19 cellular contexts compared by ENCODE assay signal in genomic region chr5:132591140-132591539, GRCh38. TPM values are rescaled to one million over a fixed set of nuclear protein-coding genes. Genes with fewer than 3 reads are reported as not detected.
DNase-seq lines count a peak whose midpoint lies in the region; ATAC-seq and TF ChIP-seq lines count a peak whose summit lies in the region.
"Had no signal": no experiment of that assay in that cellular context is flagged by ENCODE, and none has a peak within 500 bp of the region (broad histone marks: within the 10 kb centered on the region; RNA-seq: fewer than 3 reads in every experiment).

No MANE protein-coding gene starts in this region.

- no peak overlapping the region for H2BK120ac ChIP-seq in H9 (ENCODE audit: low read depth, low read length, poor library complexity, severe bottlenecking)

- no peaks in the 10 kb centered on the region for H3K4me1 Mint-ChIP-seq in H9

- no peak overlapping the region for H2BK5ac ChIP-seq in H9 (ENCODE audit: insufficient read length, low read length)

- H3K9ac ChIP-seq in H9 (ENCODE audit: extremely low read depth, insufficient read length, low read length) = no peak overlapping the region
- H3K9ac ChIP-seq: BLaER1 had no signal

- H3K36me3 Mint-ChIP-seq in H9 (ENCODE audit: insufficient read depth in 1 of 3, low read depth in 3 of 3) = peaks cover 1 to 56% (median 46%) of the 10 kb centered on the region in 3 experiments; a peak in 5 of 7 replicates

- H3K9me3 ChIP-seq in H9 (ENCODE audit: control insufficient read depth, low read depth, low read length) = no peaks in the 10 kb centered on the region
- H3K9me3 ChIP-seq: BLaER1 had no signal

- no peak overlapping the region for H3K27ac Mint-ChIP-seq in H9
- H3K27ac Mint-ChIP-seq: activated naive CD8-positive, alpha-beta T cell; dendritic cell treated with granulocyte-macrophage colony-stimulating factor and Interleukin-4, amounts not matched to agents 40 ng/mL and 50 ng/mL, for 4 days; progenitor cell of endocrine pancreas had no signal

- H3K4me1 ChIP-seq in H9 (ENCODE audit: insufficient read depth, low read length) (no peaks in the 10 kb centered on the region), foreskin keratinocyte (no peaks in the 10 kb centered on the region)
- H3K4me1 ChIP-seq: BLaER1 had no signal

- DNase-seq in EH (ENCODE audit: low read depth) = peak; percentile 11
- DNase-seq in H9 = no peak
- DNase-seq in amniotic epithelial cell (ENCODE audit: low read depth) = peak; percentile 10
- no peak for DNase-seq in foreskin keratinocyte
- DNase-seq in HuH-7.5 (ENCODE audit: low spot score) = no peak
- DNase-seq in NCI-H524 (lab: John Stamatoyannopoulos, UW) = no peak
- DNase-seq: activated CD8-positive, alpha-beta memory T cell treated with anti-CD3 and anti-CD28 coated beads for 24 hours; H7; hippocampal formation; midbrain; NCI-H2171; stimulated activated CD4-positive, alpha-beta T cell treated with anti-CD3 and anti-CD28 coated beads, Interleukin-2, amount 100 ng/mL, for 24 hours; stimulated activated naive CD4-positive, alpha-beta T cell had no signal

- no peaks in the 10 kb centered on the region for H3K79me1 ChIP-seq in H9 (ENCODE audit: insufficient read depth, low read depth, low read length, poor library complexity, severe bottlenecking)

- no peak overlapping the region for H3K4me2 ChIP-seq in H9 (ENCODE audit: insufficient read depth, insufficient read length, low read length)
- H3K4me2 ChIP-seq: BLaER1 had no signal

- no peak overlapping the region for H3K18ac ChIP-seq in H9 (ENCODE audit: insufficient read length, low read depth, low read length)

- H3T11ph ChIP-seq in H9 (ENCODE audit: low read length) = no peak overlapping the region

- no peak overlapping the region for H2AK5ac ChIP-seq in H9 (ENCODE audit: insufficient read length, low read length)

- TF ChIP-seq CTCF in H9 (conservative IDR thresholded peaks at IDR 0.05) (peak; percentile 22; the same call in 1 of the 3 replicates), foreskin keratinocyte (conservative IDR thresholded peaks at IDR 0.05) (peak; percentile 24)

- H2BK15ac ChIP-seq in H9 (ENCODE audit: low read depth, low read length) = no peak overlapping the region

- H4K20me1 ChIP-seq in H9 (ENCODE audit: control insufficient read depth, insufficient read depth, insufficient read length) = no peaks in the 10 kb centered on the region
- H4K20me1 ChIP-seq: BLaER1 had no signal

- no peak overlapping the region for H4K8ac ChIP-seq in H9 (replicated peaks; ENCODE audit: insufficient read length, low read depth, low read length)

- H2AFZ ChIP-seq in H9 (ENCODE audit: low read length) = no peak overlapping the region

- H3K4ac ChIP-seq in H9 (ENCODE audit: low read depth, low read length) = no peak overlapping the region

- WGBS in H9 (ENCODE audit: extremely low coverage, insufficient read length, low lambda C conversion rate) = no CpG with 5 or more reads among the region's 3 CpGs

- no peak for ATAC-seq in foreskin keratinocyte
- ATAC-seq in GM19035 (IDR thresholded peaks at IDR 0.05; ENCODE audit: unreplicated experiment) = no peak
- no peak for ATAC-seq in HG03159 (IDR thresholded peaks at IDR 0.05; ENCODE audit: unreplicated experiment)

- no peak overlapping the region for H3K23ac ChIP-seq in H9 (ENCODE audit: insufficient read length, low read depth, low read length)

- H2BK12ac ChIP-seq in H9 (ENCODE audit: insufficient read length, low read depth, low read length) = no peak overlapping the region

- H3K27me3 Mint-ChIP-seq in H9 (ENCODE audit: low read depth) = no peaks in the 10 kb centered on the region
- H3K27me3 Mint-ChIP-seq: activated naive CD8-positive, alpha-beta T cell; dendritic cell treated with granulocyte-macrophage colony-stimulating factor and Interleukin-4, amounts not matched to agents 40 ng/mL and 50 ng/mL, for 4 days; progenitor cell of endocrine pancreas had no signal

- H3K79me2 ChIP-seq in H9 (ENCODE audit: insufficient read depth, low read length) = no peaks in the 10 kb centered on the region

- H3K27me3 ChIP-seq in H9 (ENCODE audit: insufficient read depth, low read length) = no peaks in the 10 kb centered on the region
- H3K27me3 ChIP-seq in foreskin keratinocyte = no peaks in the 10 kb centered on the region
- H3K27me3 ChIP-seq: BLaER1 had no signal

- no peaks in the 10 kb centered on the region for H3K23me2 ChIP-seq in H9 (ENCODE audit: insufficient read length, low read depth, low read length, poor library complexity, severe bottlenecking)

- no peaks in the 10 kb centered on the region for H3K9me3 Mint-ChIP-seq in H9
- H3K9me3 Mint-ChIP-seq: dendritic cell treated with granulocyte-macrophage colony-stimulating factor and Interleukin-4, amounts not matched to agents 40 ng/mL and 50 ng/mL, for 4 days had no signal

- H4K5ac ChIP-seq in H9 (ENCODE audit: insufficient read length, low read depth, low read length) = no peak overlapping the region

- no peak overlapping the region for H3K4me3 Mint-ChIP-seq in H9
- H3K4me3 Mint-ChIP-seq: activated naive CD8-positive, alpha-beta T cell; dendritic cell treated with granulocyte-macrophage colony-stimulating factor and Interleukin-4, amounts not matched to agents 40 ng/mL and 50 ng/mL, for 4 days had no signal

- H3K14ac ChIP-seq in H9 (ENCODE audit: insufficient read depth, low read length) = no peak overlapping the region

- no peak overlapping the region for H3K56ac ChIP-seq in H9 (ENCODE audit: insufficient read length, low read depth, low read length)

- H3K27ac ChIP-seq in H9 (ENCODE audit: insufficient read length, low read depth, low read length) (no peak overlapping the region), foreskin keratinocyte (no peak overlapping the region)
- H3K27ac ChIP-seq: BLaER1 had no signal

- H4K91ac ChIP-seq in H9 (ENCODE audit: insufficient read length, low read depth, low read length) = no peak overlapping the region

- H2BK20ac ChIP-seq in H9 (ENCODE audit: low read depth, low read length, poor library complexity, severe bottlenecking) = no peak overlapping the region

RNA-seq across cellular contexts. Expression of gene RAD50, which starts 34.4 kb away (rescaled TPM):
- total RNA-seq in H9 (2021) (40.4 and 46.1 TPM in 2 replicates), foreskin keratinocyte (42.7 and 46.8 TPM in 2 replicates)
- 9.3 and 11.1 TPM in 2 replicates for polyA plus RNA-seq in foreskin keratinocyte

RNA-seq across cellular contexts. Expression of gene IL5, which starts 47.8 kb away (rescaled TPM):
- not detected in 2 replicates for total RNA-seq in H9 (2021)
- not detected in 2 replicates for total RNA-seq in foreskin keratinocyte
- polyA plus RNA-seq in foreskin keratinocyte = not detected in 2 replicates
- total RNA-seq: H7, progenitor cell of endocrine pancreas had no signal

Comparison
In these comparisons a context has a peak if more than half of its experiments do, and no peak if none do; other contexts are left out.
1. DNase-seq: peak in EH (single experiment) and amniotic epithelial cell (single experiment); none in H9 (single experiment), foreskin keratinocyte (0 of 2), HuH-7.5 (single experiment) and NCI-H524 (0 of 2).